39 cellular contexts compared by ENCODE assay signal in genomic region chr2:100309973-100310719, GRCh38. TPM values are rescaled to one million over a fixed set of nuclear protein-coding genes. Genes with fewer than 3 reads are reported as not detected.
"Had no signal": no experiment of that assay in that cellular context is flagged by ENCODE, and none has a peak within 500 bp of the region (broad histone marks: within the 10 kb centered on the region; RNA-seq: fewer than 3 reads in every experiment).

No MANE protein-coding gene starts in this region.

- H3K36me3 Mint-ChIP-seq: activated CD8-positive, alpha-beta memory T cell treated with anti-CD3 and anti-CD28 coated beads, Interleukin-2, amount 10 ng/mL, durations not matched to agents 7 days and 5 days; activated naive CD8-positive, alpha-beta T cell treated with anti-CD3 and anti-CD28 coated beads for 36 hours; stimulated activated naive B cell treated with anti-CD40 and anti-IgM and Interleukin-4, amounts not matched to agents 10 μg/mL and 1 μg/mL and 100 μg/mL, for 72 hours had no signal

- ATAC-seq: activated CD8-positive, alpha-beta memory T cell treated with anti-CD3 and anti-CD28 coated beads, Interleukin-2, amount 10 ng/mL, durations not matched to agents 7 days and 5 days; gastrocnemius medialis; stimulated activated naive B cell treated with anti-CD40 and anti-IgM and Interleukin-4, amounts not matched to agents 10 μg/mL and 1 μg/mL and 100 μg/mL, for 72 hours; T-helper 17 cell had no signal

- DNase-seq: activated CD4-positive, alpha-beta memory T cell treated with anti-CD3 and anti-CD28 coated beads, Interleukin-2, amount 10 ng/mL, durations not matched to agents 7 days and 5 days; activated CD4-positive, alpha-beta T cell treated with anti-CD3 and anti-CD28 coated beads, Interleukin-2, amount 10 ng/mL, durations not matched to agents 24 days and 14 days; activated CD4-positive, CD25-positive, alpha-beta regulatory T cell treated with anti-CD3 and anti-CD28 coated beads, Interleukin-2, amount 50 U/mL, for 72 hours; activated CD8-positive, alpha-beta memory T cell treated with anti-CD3 and anti-CD28 coated beads, Interleukin-2, amount 10 ng/mL, durations not matched to agents 7 days and 5 days; activated effector memory CD4-positive, alpha-beta T cell treated with anti-CD3 and anti-CD28 coated beads, Interleukin-2, amount 50 U/mL, for 16 hours; activated naive CD4-positive, alpha-beta T cell treated with anti-CD3 and anti-CD28 coated beads for 36 hours; activated naive CD8-positive, alpha-beta T cell treated with anti-CD3 and anti-CD28 coated beads for 36 hours; amniotic stem cell; colonic mucosa; effector CD8-positive, alpha-beta T cell; esophagus squamous epithelium; gastrocnemius medialis; glutamatergic neuron; islet precursor cell; left ventricle myocardium inferior; mammary epithelial cell; naive B cell; nephron progenitor cell; SK-N-SH; stimulated activated CD4-positive, alpha-beta T cell treated with anti-CD3 and anti-CD28 coated beads, Interleukin-1b, Interleukin-23, amount 100 ng/mL, for 48 hours; stimulated activated CD4-positive, alpha-beta T cell treated with anti-CD3 and anti-CD28 coated beads, Interleukin-4, amount 100 ng/mL, for 4 hours; stimulated activated CD8-positive, alpha-beta memory T cell treated with anti-CD3 and anti-CD28 coated beads, Interleukin-4, amount 100 ng/mL, for 48 hours; stimulated activated naive B cell treated with anti-CD40 and anti-IgM and Interleukin-4, amounts not matched to agents 10 μg/mL and 1 μg/mL and 100 μg/mL, for 72 hours; SW 1271; T-helper 17 cell; T1000; trophoblast cell had no signal

- H3K9ac ChIP-seq: SK-N-SH had no signal

- FAIRE-seq: bronchial epithelial cell, endometrium, urothelium cell line had no signal

- H3K4me3 Mint-ChIP-seq: activated CD4-positive, alpha-beta memory T cell treated with anti-CD3 and anti-CD28 coated beads, Interleukin-2, amount 10 ng/mL, durations not matched to agents 7 days and 5 days; activated CD4-positive, alpha-beta T cell treated with anti-CD3 and anti-CD28 coated beads, Interleukin-2, amount 10 ng/mL, durations not matched to agents 24 days and 14 days; activated CD8-positive, alpha-beta memory T cell treated with anti-CD3 and anti-CD28 coated beads, Interleukin-2, amount 10 ng/mL, durations not matched to agents 7 days and 5 days; activated naive CD4-positive, alpha-beta T cell treated with anti-CD3 and anti-CD28 coated beads for 36 hours; activated naive CD8-positive, alpha-beta T cell treated with anti-CD3 and anti-CD28 coated beads for 36 hours; mesothelial cell of epicardium; naive B cell; nephron progenitor cell; stimulated activated naive B cell treated with anti-CD40 and anti-IgM and Interleukin-4, amounts not matched to agents 10 μg/mL and 1 μg/mL and 100 μg/mL, for 72 hours; T-helper 17 cell had no signal

- H3K9me3 ChIP-seq: colonic mucosa, esophagus squamous epithelium, gastrocnemius medialis, left ventricle myocardium inferior, neutrophil, ovary, prostate gland, right atrium auricular region, SK-N-SH, thoracic aorta had no signal

- H3K4me2 ChIP-seq: SK-N-SH, smooth muscle cell had no signal

- H3K4me1 ChIP-seq: colonic mucosa, esophagus squamous epithelium, gastrocnemius medialis, prostate gland, right atrium auricular region had no signal

- H3K27ac ChIP-seq: colonic mucosa, epithelial cell of prostate, esophagus squamous epithelium, gastrocnemius medialis, left ventricle myocardium inferior, neutrophil, ovary, prostate gland, right atrium auricular region, thoracic aorta had no signal

- H3K4me1 Mint-ChIP-seq: activated CD4-positive, alpha-beta memory T cell treated with anti-CD3 and anti-CD28 coated beads, Interleukin-2, amount 10 ng/mL, durations not matched to agents 7 days and 5 days; activated CD4-positive, alpha-beta T cell treated with anti-CD3 and anti-CD28 coated beads, Interleukin-2, amount 10 ng/mL, durations not matched to agents 24 days and 14 days; activated CD8-positive, alpha-beta memory T cell treated with anti-CD3 and anti-CD28 coated beads, Interleukin-2, amount 10 ng/mL, durations not matched to agents 7 days and 5 days; activated naive CD8-positive, alpha-beta T cell treated with anti-CD3 and anti-CD28 coated beads for 36 hours; naive B cell; nephron progenitor cell; stimulated activated naive B cell treated with anti-CD40 and anti-IgM and Interleukin-4, amounts not matched to agents 10 μg/mL and 1 μg/mL and 100 μg/mL, for 72 hours; T-helper 17 cell had no signal

- H3K9me3 Mint-ChIP-seq: activated CD4-positive, alpha-beta memory T cell treated with anti-CD3 and anti-CD28 coated beads, Interleukin-2, amount 10 ng/mL, durations not matched to agents 7 days and 5 days; activated CD4-positive, alpha-beta T cell treated with anti-CD3 and anti-CD28 coated beads, Interleukin-2, amount 10 ng/mL, durations not matched to agents 24 days and 14 days; activated naive CD4-positive, alpha-beta T cell treated with anti-CD3 and anti-CD28 coated beads for 36 hours; activated naive CD8-positive, alpha-beta T cell treated with anti-CD3 and anti-CD28 coated beads for 36 hours; stimulated activated naive B cell treated with anti-CD40 and anti-IgM and Interleukin-4, amounts not matched to agents 10 μg/mL and 1 μg/mL and 100 μg/mL, for 72 hours had no signal

- H3K4me3 ChIP-seq: colonic mucosa, esophagus squamous epithelium, gastrocnemius medialis, left ventricle myocardium inferior, ovary, prostate gland, right atrium auricular region, smooth muscle cell, thoracic aorta had no signal

- H3K27ac Mint-ChIP-seq: activated CD4-positive, alpha-beta memory T cell treated with anti-CD3 and anti-CD28 coated beads, Interleukin-2, amount 10 ng/mL, durations not matched to agents 7 days and 5 days; activated CD4-positive, alpha-beta T cell treated with anti-CD3 and anti-CD28 coated beads, Interleukin-2, amount 10 ng/mL, durations not matched to agents 24 days and 14 days; activated CD8-positive, alpha-beta memory T cell treated with anti-CD3 and anti-CD28 coated beads, Interleukin-2, amount 10 ng/mL, durations not matched to agents 7 days and 5 days; activated naive CD4-positive, alpha-beta T cell treated with anti-CD3 and anti-CD28 coated beads for 36 hours; activated naive CD8-positive, alpha-beta T cell treated with anti-CD3 and anti-CD28 coated beads for 36 hours; mesothelial cell of epicardium; nephron progenitor cell; stimulated activated naive B cell treated with anti-CD40 and anti-IgM and Interleukin-4, amounts not matched to agents 10 μg/mL and 1 μg/mL and 100 μg/mL, for 72 hours; T-helper 17 cell had no signal

- H3K27me3 ChIP-seq: colonic mucosa, esophagus squamous epithelium, gastrocnemius medialis, ovary, right atrium auricular region had no signal

- H3K36me3 ChIP-seq: colonic mucosa, esophagus squamous epithelium, gastrocnemius medialis, left ventricle myocardium inferior, neutrophil, ovary, prostate gland, right atrium auricular region had no signal

RNA-seq across cellular contexts. Expression of gene LONRF2, which starts 12.2 kb away (rescaled TPM):
- total RNA-seq: activated naive CD4-positive, alpha-beta T cell treated with anti-CD3 and anti-CD28 coated beads for 36 hours; activated naive CD8-positive, alpha-beta T cell treated with anti-CD3 and anti-CD28 coated beads for 36 hours; bronchial epithelial cell; dermis microvascular lymphatic vessel endothelial cell had no signal
